8 cellular contexts compared by ENCODE assay signal in genomic region chr6:135002229-135002844, GRCh38. TPM values are rescaled to one million over a fixed set of nuclear protein-coding genes. Genes with fewer than 3 reads are reported as not detected.
DNase-seq lines count a peak whose midpoint lies in the region; ATAC-seq, FAIRE-seq and TF ChIP-seq lines count a peak whose summit lies in the region.

No MANE protein-coding gene starts in this region.

- TF ChIP-seq CTCF in D721Med (IDR thresholded peaks at IDR 0.05; ENCODE audit: insufficient read depth, missing control alignments) (peak; percentile 61), IMR-90 (conservative IDR thresholded peaks at IDR 0.05; ENCODE audit: low read depth, low read length) (peak; percentile 54), breast epithelium (IDR thresholded peaks at IDR 0.05) (peak in 2 of 3 donors; percentile 21 to 38)

- no peak overlapping the region for H4K5ac ChIP-seq in IMR-90 (ENCODE audit: low read depth, low read length)

- H3K4me3 ChIP-seq in IMR-90 (ENCODE audit: insufficient read depth, low read depth, low read length) = no peak overlapping the region
- no peak overlapping the region for H3K4me3 ChIP-seq in breast epithelium
- H3K4me3 ChIP-seq in naive thymus-derived CD4-positive, alpha-beta T cell (ENCODE audit: low read length) = no peak overlapping the region

- TF ChIP-seq RAD21 in IMR-90 (IDR thresholded peaks at IDR 0.05; ENCODE audit: low read length) = peak; percentile 44

- H2AK5ac ChIP-seq in IMR-90 (ENCODE audit: low read depth, low read length) = no peak overlapping the region

- H3K36me3 ChIP-seq in IMR-90 (ENCODE audit: control insufficient read depth, insufficient read depth, low read length) (peaks cover 2% of the 10 kb centered on the region), breast epithelium (no peaks in the 10 kb centered on the region)
- H3K36me3 ChIP-seq in naive thymus-derived CD4-positive, alpha-beta T cell (ENCODE audit: control insufficient read depth in 2 of 3, insufficient read depth in 3 of 3, low read length in 3 of 3) = peaks cover 0 to 8% (median under 1%) of the 10 kb centered on the region in 3 experiments

- H3K27ac ChIP-seq in IMR-90 (ENCODE audit: insufficient read depth, low read length) (no peak overlapping the region), breast epithelium (no peak overlapping the region)
- no peak overlapping the region for H3K27ac ChIP-seq in naive thymus-derived CD4-positive, alpha-beta T cell (ENCODE audit: low read depth, low read length)

- no peak overlapping the region for H3K27ac Mint-ChIP-seq in naive thymus-derived CD4-positive, alpha-beta T cell
- H3K27ac Mint-ChIP-seq in effector memory CD8-positive, alpha-beta T cell = no peak overlapping the region

- H3K27me3 ChIP-seq in IMR-90 (ENCODE audit: control insufficient read depth, insufficient read depth, low read length) (no peaks in the 10 kb centered on the region), breast epithelium (no peaks in the 10 kb centered on the region)
- H3K27me3 ChIP-seq in naive thymus-derived CD4-positive, alpha-beta T cell (ENCODE audit: control insufficient read depth in 2 of 2, insufficient read depth in 2 of 2, low read length in 2 of 2) = no peaks in the 10 kb centered on the region

- H3K36me3 Mint-ChIP-seq in naive thymus-derived CD4-positive, alpha-beta T cell = peaks cover 0 to 20% (median 9%) of the 10 kb centered on the region in 5 donors
- H3K36me3 Mint-ChIP-seq in effector memory CD8-positive, alpha-beta T cell (ENCODE audit: insufficient read depth) = peaks cover 25% of the 10 kb centered on the region

- no peak overlapping the region for H3K9ac ChIP-seq in IMR-90 (ENCODE audit: low read depth, low read length)

- peaks cover 9 to 13% of the 10 kb centered on the region in 2 experiments; a peak in 3 of 4 replicates for H3K79me1 ChIP-seq in IMR-90 (ENCODE audit: low read depth in 1 of 2, low read length in 2 of 2)

- no peak overlapping the region for H3K4me3 Mint-ChIP-seq in naive thymus-derived CD4-positive, alpha-beta T cell
- H3K4me3 Mint-ChIP-seq in effector memory CD8-positive, alpha-beta T cell = no peak overlapping the region

- H2BK5ac ChIP-seq in IMR-90 (ENCODE audit: low read depth, low read length, poor library complexity, severe bottlenecking) = no peak overlapping the region

- H3K4me1 ChIP-seq in IMR-90 (ENCODE audit: control insufficient read depth, insufficient read depth, low read length) = no peaks in the 10 kb centered on the region
- no peaks in the 10 kb centered on the region for H3K4me1 ChIP-seq in breast epithelium
- peaks cover 0 to 8% of the 10 kb centered on the region in 2 donors for H3K4me1 ChIP-seq in naive thymus-derived CD4-positive, alpha-beta T cell (ENCODE audit: control insufficient read depth in 2 of 2, insufficient read depth in 2 of 2, low read length in 2 of 2)

- no peak overlapping the region for H2BK120ac ChIP-seq in IMR-90 (ENCODE audit: low read depth, low read length)

- dilution Hi-C loops in IMR-90 (cut with HindIII; ENCODE audit: low sequenced_read_pairs, unreplicated experiment) = no loop called here

- DNase-seq in D721Med (ENCODE audit: insufficient read length, low spot score) (no peak), IMR-90 (peak; percentile 40), breast epithelium (ENCODE audit: low spot score in 2 of 2) (no peak), GM19240 (ENCODE audit: insufficient read length, low spot score) (no peak)
- peak in 4 of 9 donors; percentile 18 to 28 (median 24) for DNase-seq in naive thymus-derived CD4-positive, alpha-beta T cell
- DNase-seq in effector memory CD8-positive, alpha-beta T cell = no peak

- no peak overlapping the region for H4K91ac ChIP-seq in IMR-90 (ENCODE audit: insufficient read depth, low read depth, low read length)

- in situ Hi-C loops in IMR-90 (cut with MboI; ENCODE audit: low sequenced_read_pairs) = no loop called here

- TF ChIP-seq POLR2A in IMR-90 (IDR thresholded peaks at IDR 0.05; ENCODE audit: low read depth, low read length) = no peak
- TF ChIP-seq POLR2A in breast epithelium (IDR thresholded peaks at IDR 0.05) = no peak

- H2BK15ac ChIP-seq in IMR-90 (ENCODE audit: low read depth, low read length) = no peak overlapping the region

- no peak overlapping the region for H4K8ac ChIP-seq in IMR-90 (ENCODE audit: low read depth in 2 of 2, low read length in 2 of 2)

- POLR2A ChIA-PET in IMR-90 (lab: Charles Lee; ENCODE audit: unreplicated experiment) = no interaction called here
- POLR2A ChIA-PET in naive thymus-derived CD4-positive, alpha-beta T cell (lab: Charles Lee) = interaction anchor here (0.8 kb wide), 1 partner anchor 179 kb away, joined by 3 read pairs; the partner anchor contains the start of gene MYB

- no peak overlapping the region for H2AK9ac ChIP-seq in IMR-90 (replicated peaks; ENCODE audit: low read depth, low read length, poor library complexity)

- no peak overlapping the region for H3K18ac ChIP-seq in IMR-90 (ENCODE audit: low read depth, low read length)

- no peak overlapping the region for H3K23ac ChIP-seq in IMR-90 (ENCODE audit: low read depth, low read length)

- H2AFZ ChIP-seq in IMR-90 (replicated peaks; ENCODE audit: low read length, poor library complexity) = no peak overlapping the region

- ATAC-seq in IMR-90 (ENCODE audit: low read depth) (no peak), HG02759 (IDR thresholded peaks at IDR 0.05; ENCODE audit: unreplicated experiment) (no peak), GM21717 (IDR thresholded peaks at IDR 0.05; ENCODE audit: unreplicated experiment) (no peak)
- ATAC-seq in naive thymus-derived CD4-positive, alpha-beta T cell = peak; percentile 54
- ATAC-seq in effector memory CD8-positive, alpha-beta T cell (replicated peaks) = no peak

- no TSS peak for BruUV-seq in IMR-90 (replicated peaks; lab: Mats Ljungman, UMichigan)

- intact Hi-C loops in IMR-90 (cut with micrococcal nuclease) = loop anchor here (2.0 kb wide), 1 partner anchor 846 kb away; no protein-coding TSS in a partner anchor
- intact Hi-C loops in breast epithelium (cut with DNase I; ENCODE audit: low total_unique reads) = no loop called here
- intact Hi-C loops in naive thymus-derived CD4-positive, alpha-beta T cell (cut with micrococcal nuclease) = loop anchor here in 1 of 2 donors (1.0 to 2.0 kb wide), 4 partner anchors 12 to 181 kb away; no protein-coding TSS in a partner anchor

- CTCF ChIA-PET in IMR-90 (lab: Yijun Ruan, JAX) = interaction anchor here (0.7 to 1.0 kb wide), 3 partner anchors 11 to 20 kb away, joined by 3 read pairs; no protein-coding TSS in a partner anchor
- CTCF ChIA-PET in naive thymus-derived CD4-positive, alpha-beta T cell (lab: Charles Lee) = interaction anchor here (0.5 to 1.0 kb wide), 6 partner anchors 10 to 139 kb away, joined by 3 to 7 read pairs (median 4); no protein-coding TSS in a partner anchor

- FAIRE-seq in D721Med (lab: Jason Lieb, UNC) = no peak

- H3K4ac ChIP-seq in IMR-90 (ENCODE audit: low read depth, low read length) = no peak overlapping the region

- no peak overlapping the region for H3K56ac ChIP-seq in IMR-90 (ENCODE audit: extremely low read depth, insufficient read depth, low read length)

- WGBS in IMR-90 (ENCODE audit: extremely low coverage in 2 of 2, insufficient read length in 1 of 2), 2 experiments = no CpG with 5 or more reads among the region's 5 CpGs

- no peak overlapping the region for H3K4me2 ChIP-seq in IMR-90 (ENCODE audit: low read depth, low read length)

- no peaks in the 10 kb centered on the region for H4K20me1 ChIP-seq in IMR-90 (ENCODE audit: insufficient read depth, low read length)

- H3K27me3 Mint-ChIP-seq in naive thymus-derived CD4-positive, alpha-beta T cell = no peaks in the 10 kb centered on the region
- H3K27me3 Mint-ChIP-seq in effector memory CD8-positive, alpha-beta T cell = no peaks in the 10 kb centered on the region

- no peak overlapping the region for H2BK20ac ChIP-seq in IMR-90 (ENCODE audit: low read depth, low read length)

- no peaks in the 10 kb centered on the region for H3K9me3 Mint-ChIP-seq in naive thymus-derived CD4-positive, alpha-beta T cell
- H3K9me3 Mint-ChIP-seq in effector memory CD8-positive, alpha-beta T cell = no peaks in the 10 kb centered on the region

- H3K4me1 Mint-ChIP-seq in naive thymus-derived CD4-positive, alpha-beta T cell = peaks cover under 1 to 19% (median 15%) of the 10 kb centered on the region in 7 donors
- H3K4me1 Mint-ChIP-seq in effector memory CD8-positive, alpha-beta T cell (ENCODE audit: low read depth in 2 of 2) = peaks cover 0 to 1% of the 10 kb centered on the region in 2 donors

- no peak overlapping the region for H3K14ac ChIP-seq in IMR-90 (replicated peaks; ENCODE audit: low read depth, low read length)

- H3K9me3 ChIP-seq in IMR-90 (ENCODE audit: control insufficient read depth, insufficient read depth, low read length) (no peaks in the 10 kb centered on the region), breast epithelium (no peaks in the 10 kb centered on the region)
- H3K9me3 ChIP-seq in naive thymus-derived CD4-positive, alpha-beta T cell (ENCODE audit: control insufficient read depth in 2 of 3, low read length in 3 of 3) = no peaks in the 10 kb centered on the region

- peaks cover 3% of the 10 kb centered on the region; the same call in 1 of the 2 replicates for H3K9me1 ChIP-seq in IMR-90 (ENCODE audit: insufficient read depth, low read length)

TF ChIP-seq in IMR-90, 13 proteins besides CTCF, POLR2A, EP300 and RAD21 (continues in another document):
- TF ChIP-seq NFE2L2 (IDR thresholded peaks at IDR 0.05; ENCODE audit: low read depth, low read length) = no peak
- no peak for TF ChIP-seq MXI1 (IDR thresholded peaks at IDR 0.05; ENCODE audit: borderline replicate concordance, low read depth, low read length)
- no peak for TF ChIP-seq MAZ (IDR thresholded peaks at IDR 0.05; ENCODE audit: borderline replicate concordance, low read depth, low read length)
- no peak for TF ChIP-seq CHD1 (IDR thresholded peaks at IDR 0.05; ENCODE audit: low read depth, low read length)
- no peak for TF ChIP-seq FOS (IDR thresholded peaks at IDR 0.05; ENCODE audit: low read depth, low read length)
- no peak for TF ChIP-seq MAFK (IDR thresholded peaks at IDR 0.05; ENCODE audit: low read depth, low read length)

RNA-seq across cellular contexts. Expression of gene HBS1L, which starts 52.3 kb away (rescaled TPM):
- total RNA-seq in IMR-90 (2012; rRNA removed) = 120 and 171 TPM in 2 replicates
- 38.6 and 45.1 TPM in 2 replicates for polyA plus RNA-seq in IMR-90 (2012; rRNA removed)
- 5.3 and 9.9 TPM in 2 replicates for polyA plus RNA-seq in IMR-90 (2012; cell fraction: cytosol; rRNA removed)
- 2.5 and 23.9 TPM in 2 replicates for polyA plus RNA-seq in IMR-90 (2012; cell fraction: nucleus; rRNA removed; ENCODE audit: low replicate concordance)
- 10 to 100 TPM; 42.0 to 55.5 (median 52.0) TPM for total RNA-seq in breast epithelium
- 100 to 1,000 TPM in 1 of 5 experiments, 10 to 100 TPM in 4; 70.0 to 112 (median 83.1) TPM for total RNA-seq in naive thymus-derived CD4-positive, alpha-beta T cell
- polyA plus RNA-seq in naive thymus-derived CD4-positive, alpha-beta T cell = 10 to 100 TPM; 61.4 to 70.5 TPM

RNA-seq across cellular contexts. Expression of gene ALDH8A1, which starts 52.4 kb away (rescaled TPM):
- under 0.01 TPM in 2 replicates for total RNA-seq in IMR-90 (2012; rRNA removed)
- 0.15 and 0.19 TPM in 2 replicates for polyA plus RNA-seq in IMR-90 (2012; rRNA removed)
- polyA plus RNA-seq in IMR-90 (2012; cell fraction: cytosol; rRNA removed) = 0.02 and 0.04 TPM in 2 replicates
- polyA plus RNA-seq in IMR-90 (2012; cell fraction: nucleus; rRNA removed; ENCODE audit: low replicate concordance) = 0.74 and 2.3 TPM in 2 replicates
- 1 to 10 TPM in 1 of 3 donors, under 1 TPM in 2; 0.66 to 1.5 (median 0.80) TPM for total RNA-seq in breast epithelium
- 1 to 10 TPM; 1.7 to 4.3 (median 2.8) TPM for total RNA-seq in naive thymus-derived CD4-positive, alpha-beta T cell
- under 1 TPM in 1 of 2 donors, not detected in 1; 0.20 TPM for polyA plus RNA-seq in naive thymus-derived CD4-positive, alpha-beta T cell
